Comparison of ENCODE assay signal across 38 cellular contexts in genomic region chr10:948347-948746, GRCh38.
"Had no signal": no experiment of that assay in that cellular context is flagged by ENCODE, and none has a peak within 500 bp of the region (broad histone marks: within the 10 kb centered on the region; RNA-seq: fewer than 3 reads in every experiment).

No MANE protein-coding gene starts in this region.

- H3K4me1 ChIP-seq: adrenal gland, ascending aorta, body of pancreas, breast epithelium had no signal

- H3K36me3 Mint-ChIP-seq: activated naive CD4-positive, alpha-beta T cell treated with anti-CD3 and anti-CD28 coated beads, Interleukin-2, amount 10 ng/mL, durations not matched to agents 7 days and 5 days; activated naive CD4-positive, alpha-beta T cell treated with anti-CD3 and anti-CD28 coated beads, Interleukin-2, amount 50 U/mL, for 72 hours; activated naive CD8-positive, alpha-beta T cell; activated naive CD8-positive, alpha-beta T cell treated with anti-CD3 and anti-CD28 coated beads for 36 hours; activated naive CD8-positive, alpha-beta T cell treated with anti-CD3 and anti-CD28 coated beads, Interleukin-2, amount 10 ng/mL, durations not matched to agents 7 days and 5 days; brain had no signal

- H3K4me1 Mint-ChIP-seq: brain; central memory CD8-positive, alpha-beta T cell had no signal

- H3K27ac Mint-ChIP-seq: activated naive CD4-positive, alpha-beta T cell treated with anti-CD3 and anti-CD28 coated beads for 36 hours; activated naive CD4-positive, alpha-beta T cell treated with anti-CD3 and anti-CD28 coated beads, Interleukin-2, amount 10 ng/mL, durations not matched to agents 7 days and 5 days; activated naive CD4-positive, alpha-beta T cell treated with anti-CD3 and anti-CD28 coated beads, Interleukin-2, amount 50 U/mL, for 24 hours; activated naive CD4-positive, alpha-beta T cell treated with anti-CD3 and anti-CD28 coated beads, Interleukin-2, amount 50 U/mL, for 72 hours; activated naive CD8-positive, alpha-beta T cell; activated naive CD8-positive, alpha-beta T cell treated with anti-CD3 and anti-CD28 coated beads for 36 hours; activated naive CD8-positive, alpha-beta T cell treated with anti-CD3 and anti-CD28 coated beads, Interleukin-2, amount 10 ng/mL, durations not matched to agents 7 days and 5 days; activated naive CD8-positive, alpha-beta T cell treated with anti-CD3 and anti-CD28 coated beads, Interleukin-2, amount 50 U/mL, for 24 hours; activated T-cell treated with anti-CD3 and anti-CD28 coated beads, Interleukin-2, amount 50 U/mL, for 24 hours; activated T-cell treated with anti-CD3 and anti-CD28 coated beads, Interleukin-2, amount 50 U/mL, for 72 hours; activated T-helper 1 cell treated with anti-CD3 and anti-CD28 coated beads, Interleukin-12 subunit alpha, Interleukin-12 subunit beta, Interleukin-2, Interleukin-4 antibody, amounts not matched to agents 30 ng/mL and 10 ng/mL and 1 ng/mL, durations not matched to agents 14 hours and 24 hours and 36 hours; activated T-helper 17 cell treated with anti-CD3 and anti-CD28 coated beads, Interleukin-2, amount 50 U/mL, for 72 hours; activated T-helper 2 cell treated with anti-CD3 and anti-CD28 coated beads, Interferon-gamma antibody, Interleukin-2, Interleukin-4, amounts not matched to agents 10 μg/mL and 5 μg/mL and 100 μg/mL, durations not matched to agents 14 hours and 24 hours and 36 hours; brain had no signal

- H3K4me3 Mint-ChIP-seq: activated naive CD4-positive, alpha-beta T cell treated with anti-CD3 and anti-CD28 coated beads for 36 hours; activated naive CD4-positive, alpha-beta T cell treated with anti-CD3 and anti-CD28 coated beads, Interleukin-2, amount 10 ng/mL, durations not matched to agents 7 days and 5 days; activated naive CD4-positive, alpha-beta T cell treated with anti-CD3 and anti-CD28 coated beads, Interleukin-2, amount 50 U/mL, for 24 hours; activated naive CD8-positive, alpha-beta T cell; activated naive CD8-positive, alpha-beta T cell treated with anti-CD3 and anti-CD28 coated beads for 36 hours; activated naive CD8-positive, alpha-beta T cell treated with anti-CD3 and anti-CD28 coated beads, Interleukin-2, amount 10 ng/mL, durations not matched to agents 7 days and 5 days; activated naive CD8-positive, alpha-beta T cell treated with anti-CD3 and anti-CD28 coated beads, Interleukin-2, amount 50 U/mL, for 24 hours; activated T-cell treated with anti-CD3 and anti-CD28 coated beads, Interleukin-2, amount 50 U/mL, for 24 hours; activated T-cell treated with anti-CD3 and anti-CD28 coated beads, Interleukin-2, amount 50 U/mL, for 4 hours; activated T-cell treated with anti-CD3 and anti-CD28 coated beads, Interleukin-2, amount 50 U/mL, for 72 hours; activated T-helper 1 cell treated with anti-CD3 and anti-CD28 coated beads, Interleukin-12 subunit alpha, Interleukin-12 subunit beta, Interleukin-2, Interleukin-4 antibody, amounts not matched to agents 30 ng/mL and 10 ng/mL and 1 ng/mL, durations not matched to agents 14 hours and 24 hours and 36 hours; activated T-helper 17 cell treated with anti-CD3 and anti-CD28 coated beads, Interleukin-2, amount 50 U/mL, for 72 hours; brain; central memory CD8-positive, alpha-beta T cell had no signal

- H3K27me3 ChIP-seq: adrenal gland, ascending aorta, body of pancreas, brain microvascular endothelial cell, breast epithelium, cardiac muscle cell had no signal

- H3K27me3 Mint-ChIP-seq: activated naive CD4-positive, alpha-beta T cell treated with anti-CD3 and anti-CD28 coated beads, Interleukin-2, amount 50 U/mL, for 24 hours; activated naive CD8-positive, alpha-beta T cell; activated naive CD8-positive, alpha-beta T cell treated with anti-CD3 and anti-CD28 coated beads, Interleukin-2, amount 50 U/mL, for 24 hours; activated T-cell treated with anti-CD3 and anti-CD28 coated beads, Interleukin-2, amount 50 U/mL, for 24 hours had no signal

- H3K36me3 ChIP-seq: adrenal gland, ascending aorta, brain microvascular endothelial cell, breast epithelium, cardiac muscle cell had no signal

- H3K9me3 ChIP-seq: adrenal gland, ascending aorta, body of pancreas, breast epithelium had no signal

- ATAC-seq: activated naive CD4-positive, alpha-beta T cell treated with anti-CD3 and anti-CD28 coated beads, Interleukin-2, amount 50 U/mL, for 72 hours; activated naive CD8-positive, alpha-beta T cell treated with anti-CD3 and anti-CD28 coated beads, Interleukin-2, amount 50 U/mL, for 24 hours; activated T-cell treated with anti-CD3 and anti-CD28 coated beads, Interleukin-2, amount 50 U/mL, for 4 hours; activated T-cell treated with anti-CD3 and anti-CD28 coated beads, Interleukin-2, amount 50 U/mL, for 72 hours; activated T-helper 17 cell treated with anti-CD3 and anti-CD28 coated beads, Interleukin-2, amount 50 U/mL, for 72 hours; body of pancreas had no signal

- H3K27ac ChIP-seq: adrenal gland, ascending aorta, body of pancreas, brain microvascular endothelial cell, breast epithelium, cardiac muscle cell had no signal

- DNase-seq: activated effector memory CD4-positive, alpha-beta T cell treated with anti-CD3 and anti-CD28 coated beads, Interleukin-2, amount 50 U/mL, for 16 hours; activated effector memory CD4-positive, alpha-beta T cell treated with Interleukin-2 at 50 U/mL for 16 hours; activated gamma-delta T cell; activated gamma-delta T cell treated with Interleukin-2 at 50 U/mL for 16 hours; activated naive CD4-positive, alpha-beta T cell; activated naive CD4-positive, alpha-beta T cell treated with anti-CD3 and anti-CD28 coated beads for 36 hours; activated naive CD4-positive, alpha-beta T cell treated with anti-CD3 and anti-CD28 coated beads, Interleukin-2, amount 10 ng/mL, durations not matched to agents 7 days and 5 days; activated naive CD4-positive, alpha-beta T cell treated with anti-CD3 and anti-CD28 coated beads, Interleukin-2, amount 50 U/mL, for 16 hours; activated naive CD4-positive, alpha-beta T cell treated with Interleukin-2 at 50 U/mL for 16 hours; activated naive CD8-positive, alpha-beta T cell treated with anti-CD3 and anti-CD28 coated beads for 36 hours; activated naive CD8-positive, alpha-beta T cell treated with anti-CD3 and anti-CD28 coated beads, Interleukin-2, amount 10 ng/mL, durations not matched to agents 7 days and 5 days; activated naive CD8-positive, alpha-beta T cell treated with anti-CD3 and anti-CD28 coated beads, Interleukin-2, amount 50 U/mL, for 24 hours; activated T-cell treated with anti-CD3 and anti-CD28 coated beads, Interleukin-2, amount 50 U/mL, for 1 hour; activated T-cell treated with anti-CD3 and anti-CD28 coated beads, Interleukin-2, amount 50 U/mL, for 24 hours; activated T-cell treated with anti-CD3 and anti-CD28 coated beads, Interleukin-2, amount 50 U/mL, for 4 hours; activated T-cell treated with anti-CD3 and anti-CD28 coated beads, Interleukin-2, amount 50 U/mL, for 48 hours; activated T-cell treated with anti-CD3 and anti-CD28 coated beads, Interleukin-2, amount 50 U/mL, for 72 hours; adrenal gland; amniotic stem cell; amygdala; anterior cingulate cortex; aorta; body of pancreas; brain microvascular endothelial cell; caudate nucleus; central memory CD4-positive, alpha-beta T cell; cerebellar nuclear complex had no signal

- H3K4me3 ChIP-seq: adrenal gland, ascending aorta, body of pancreas, breast epithelium, cardiac muscle cell had no signal

- H3K9me3 Mint-ChIP-seq: activated naive CD4-positive, alpha-beta T cell treated with anti-CD3 and anti-CD28 coated beads for 36 hours; activated naive CD4-positive, alpha-beta T cell treated with anti-CD3 and anti-CD28 coated beads, Interleukin-2, amount 10 ng/mL, durations not matched to agents 7 days and 5 days; activated naive CD4-positive, alpha-beta T cell treated with anti-CD3 and anti-CD28 coated beads, Interleukin-2, amount 50 U/mL, for 24 hours; activated naive CD4-positive, alpha-beta T cell treated with anti-CD3 and anti-CD28 coated beads, Interleukin-2, amount 50 U/mL, for 72 hours; activated naive CD8-positive, alpha-beta T cell treated with anti-CD3 and anti-CD28 coated beads for 36 hours; activated naive CD8-positive, alpha-beta T cell treated with anti-CD3 and anti-CD28 coated beads, Interleukin-2, amount 10 ng/mL, durations not matched to agents 7 days and 5 days; activated naive CD8-positive, alpha-beta T cell treated with anti-CD3 and anti-CD28 coated beads, Interleukin-2, amount 50 U/mL, for 24 hours; activated T-cell treated with anti-CD3 and anti-CD28 coated beads, Interleukin-2, amount 50 U/mL, for 24 hours; activated T-cell treated with anti-CD3 and anti-CD28 coated beads, Interleukin-2, amount 50 U/mL, for 4 hours; activated T-cell treated with anti-CD3 and anti-CD28 coated beads, Interleukin-2, amount 50 U/mL, for 72 hours; activated T-helper 1 cell treated with anti-CD3 and anti-CD28 coated beads, Interleukin-12 subunit alpha, Interleukin-12 subunit beta, Interleukin-2, Interleukin-4 antibody, amounts not matched to agents 30 ng/mL and 10 ng/mL and 1 ng/mL, durations not matched to agents 14 hours and 24 hours and 36 hours; activated T-helper 17 cell treated with anti-CD3 and anti-CD28 coated beads, Interleukin-2, amount 50 U/mL, for 72 hours; activated T-helper 2 cell treated with anti-CD3 and anti-CD28 coated beads, Interferon-gamma antibody, Interleukin-2, Interleukin-4, amounts not matched to agents 10 μg/mL and 5 μg/mL and 100 μg/mL, durations not matched to agents 14 hours and 24 hours and 36 hours; brain; central memory CD8-positive, alpha-beta T cell had no signal
